ENCODE assay signal across 1 cellular context in the genomic region with DNA sequence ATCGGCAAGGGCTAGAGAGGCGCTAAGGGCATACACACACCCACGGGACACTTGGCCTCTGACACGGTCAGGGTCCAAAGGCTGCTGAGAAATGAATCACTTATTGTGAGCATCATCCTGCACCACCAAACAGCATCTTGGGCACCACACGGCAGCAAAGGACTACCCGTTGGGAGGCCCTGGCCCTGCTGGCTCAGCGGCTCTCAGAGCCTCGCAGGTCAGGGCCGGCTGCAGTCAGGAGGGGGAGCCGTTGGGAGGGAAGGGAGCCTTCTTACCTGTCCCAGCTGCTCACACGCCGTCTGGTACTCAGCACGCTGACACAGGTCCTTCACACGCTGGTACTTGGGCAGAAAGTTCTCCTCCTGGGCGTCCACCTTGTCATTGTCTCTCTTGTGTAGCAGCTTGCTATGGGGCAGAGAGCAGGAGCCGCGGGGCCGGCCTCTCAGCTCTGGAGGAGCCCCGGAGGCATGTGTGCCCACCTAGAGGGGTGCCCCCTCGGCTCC.
A peak's percentile ranks its signal among the peaks of the same experiment; 100 is the strongest.
TF ChIP-seq lines count a peak whose summit lies in the region.

No MANE protein-coding gene starts in this region.

TF ChIP-seq in HepG2, 621 proteins besides CTCF, POLR2A, EP300 and RAD21 (continued from another document and continues in another):
- TF ChIP-seq PHF21A (CRISPR knock-in tag; IDR thresholded peaks at IDR 0.05) (no peak), SUZ12 (IDR thresholded peaks at IDR 0.05; ENCODE audit: low read depth, low read length) (no peak), ZNF652 (CRISPR knock-in tag; IDR thresholded peaks at IDR 0.05; ENCODE audit: borderline replicate concordance, low read depth) (no peak), ZNF274 (CRISPR knock-in tag; IDR thresholded peaks at IDR 0.05) (0 out of 2 replicates have a peak, but pooled peaks have one; percentile 15), ZNF557 (CRISPR knock-in tag; IDR thresholded peaks at IDR 0.05) (no peak), HCFC1 (IDR thresholded peaks at IDR 0.05; ENCODE audit: low read depth, low read length) (no peak), ZNF510 (CRISPR knock-in tag; IDR thresholded peaks at IDR 0.05; ENCODE audit: low read depth) (no peak), ZNF24 (IDR thresholded peaks at IDR 0.05) (no peak), ZBTB21 (CRISPR knock-in tag; IDR thresholded peaks at IDR 0.05) (no peak), FOSL2 (CRISPR knock-in tag; IDR thresholded peaks at IDR 0.05) (peak; percentile 44; the same call in 1 of the 2 replicates), MYC (CRISPR knock-in tag; IDR thresholded peaks at IDR 0.05; ENCODE audit: borderline replicate concordance) (no peak), ZNF883 (CRISPR knock-in tag; IDR thresholded peaks at IDR 0.05; ENCODE audit: not compliant biosample characterization) (no peak), MED13 (CRISPR knock-in tag; IDR thresholded peaks at IDR 0.05) (no peak), ATF7 (IDR thresholded peaks at IDR 0.05) (no peak), ATF7 (CRISPR knock-in tag; IDR thresholded peaks at IDR 0.05) (no peak), AHR (CRISPR knock-in tag; IDR thresholded peaks at IDR 0.05) (no peak), DDIT3 (CRISPR knock-in tag; IDR thresholded peaks at IDR 0.05) (no peak), MAFF (IDR thresholded peaks at IDR 0.05; ENCODE audit: low read depth, low read length) (no peak), TSC22D2 (CRISPR knock-in tag; IDR thresholded peaks at IDR 0.05; ENCODE audit: borderline replicate concordance) (no peak), ZNF781 (CRISPR knock-in tag; IDR thresholded peaks at IDR 0.05; ENCODE audit: borderline replicate concordance, not compliant biosample characterization) (no peak), MTA1 (CRISPR knock-in tag; IDR thresholded peaks at IDR 0.05; ENCODE audit: borderline replicate concordance) (peak; percentile 62; the same call in 1 of the 2 replicates), BCL3 (CRISPR knock-in tag; IDR thresholded peaks at IDR 0.05) (no peak), SETDB1 (CRISPR knock-in tag; IDR thresholded peaks at IDR 0.05; ENCODE audit: borderline replicate concordance) (no peak), ZBTB2 (CRISPR knock-in tag; IDR thresholded peaks at IDR 0.05; ENCODE audit: low read depth) (no peak), ZBTB38 (CRISPR knock-in tag; IDR thresholded peaks at IDR 0.05) (peak; percentile 82; the same call in 1 of the 2 replicates), ZFP36L1 (CRISPR knock-in tag; IDR thresholded peaks at IDR 0.05) (no peak), ZNF749 (CRISPR knock-in tag; IDR thresholded peaks at IDR 0.05; ENCODE audit: borderline replicate concordance) (no peak), PRDM4 (CRISPR knock-in tag; IDR thresholded peaks at IDR 0.05; ENCODE audit: borderline replicate concordance) (no peak), ZNF367 (CRISPR knock-in tag; IDR thresholded peaks at IDR 0.05; ENCODE audit: borderline replicate concordance) (no peak), MIER3 (CRISPR knock-in tag; IDR thresholded peaks at IDR 0.05; ENCODE audit: borderline replicate concordance) (no peak), JUN (CRISPR knock-in tag; IDR thresholded peaks at IDR 0.05) (no peak), ZNF850 (CRISPR knock-in tag; conservative IDR thresholded peaks at IDR 0.05) (no peak), ZFAT (CRISPR knock-in tag; conservative IDR thresholded peaks at IDR 0.05) (no peak), IRF9 (CRISPR knock-in tag; IDR thresholded peaks at IDR 0.05; ENCODE audit: borderline replicate concordance) (no peak), PCBP1 (IDR thresholded peaks at IDR 0.05; ENCODE audit: borderline replicate concordance, low read depth, low read length) (no peak), ZNF329 (CRISPR knock-in tag; IDR thresholded peaks at IDR 0.05; ENCODE audit: low read depth) (no peak), ZNF577 (CRISPR knock-in tag; IDR thresholded peaks at IDR 0.05; ENCODE audit: borderline replicate concordance, low read depth) (no peak), KMT2A (CRISPR knock-in tag; IDR thresholded peaks at IDR 0.05) (no peak), RARA (CRISPR knock-in tag; IDR thresholded peaks at IDR 0.05) (no peak), ADNP (CRISPR knock-in tag; IDR thresholded peaks at IDR 0.05) (no peak), MBNL3 (CRISPR knock-in tag; conservative IDR thresholded peaks at IDR 0.05) (no peak), CSRNP1 (CRISPR knock-in tag; IDR thresholded peaks at IDR 0.05) (no peak), ZKSCAN8 (CRISPR knock-in tag; IDR thresholded peaks at IDR 0.05; ENCODE audit: borderline replicate concordance) (no peak), ATF4 (CRISPR knock-in tag; IDR thresholded peaks at IDR 0.05) (no peak), HDAC1 (CRISPR knock-in tag; IDR thresholded peaks at IDR 0.05) (no peak)
- TF ChIP-seq, protein P1, sequence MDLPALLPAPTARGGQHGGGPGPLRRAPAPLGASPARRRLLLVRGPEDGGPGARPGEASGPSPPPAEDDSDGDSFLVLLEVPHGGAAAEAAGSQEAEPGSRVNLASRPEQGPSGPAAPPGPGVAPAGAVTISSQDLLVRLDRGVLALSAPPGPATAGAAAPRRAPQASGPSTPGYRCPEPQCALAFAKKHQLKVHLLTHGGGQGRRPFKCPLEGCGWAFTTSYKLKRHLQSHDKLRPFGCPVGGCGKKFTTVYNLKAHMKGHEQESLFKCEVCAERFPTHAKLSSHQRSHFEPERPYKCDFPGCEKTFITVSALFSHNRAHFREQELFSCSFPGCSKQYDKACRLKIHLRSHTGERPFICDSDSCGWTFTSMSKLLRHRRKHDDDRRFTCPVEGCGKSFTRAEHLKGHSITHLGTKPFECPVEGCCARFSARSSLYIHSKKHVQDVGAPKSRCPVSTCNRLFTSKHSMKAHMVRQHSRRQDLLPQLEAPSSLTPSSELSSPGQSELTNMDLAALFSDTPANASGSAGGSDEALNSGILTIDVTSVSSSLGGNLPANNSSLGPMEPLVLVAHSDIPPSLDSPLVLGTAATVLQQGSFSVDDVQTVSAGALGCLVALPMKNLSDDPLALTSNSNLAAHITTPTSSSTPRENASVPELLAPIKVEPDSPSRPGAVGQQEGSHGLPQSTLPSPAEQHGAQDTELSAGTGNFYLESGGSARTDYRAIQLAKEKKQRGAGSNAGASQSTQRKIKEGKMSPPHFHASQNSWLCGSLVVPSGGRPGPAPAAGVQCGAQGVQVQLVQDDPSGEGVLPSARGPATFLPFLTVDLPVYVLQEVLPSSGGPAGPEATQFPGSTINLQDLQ (CRISPR knock-in tag; IDR thresholded peaks at IDR 0.05): no peak
- TF ChIP-seq, protein P2, sequence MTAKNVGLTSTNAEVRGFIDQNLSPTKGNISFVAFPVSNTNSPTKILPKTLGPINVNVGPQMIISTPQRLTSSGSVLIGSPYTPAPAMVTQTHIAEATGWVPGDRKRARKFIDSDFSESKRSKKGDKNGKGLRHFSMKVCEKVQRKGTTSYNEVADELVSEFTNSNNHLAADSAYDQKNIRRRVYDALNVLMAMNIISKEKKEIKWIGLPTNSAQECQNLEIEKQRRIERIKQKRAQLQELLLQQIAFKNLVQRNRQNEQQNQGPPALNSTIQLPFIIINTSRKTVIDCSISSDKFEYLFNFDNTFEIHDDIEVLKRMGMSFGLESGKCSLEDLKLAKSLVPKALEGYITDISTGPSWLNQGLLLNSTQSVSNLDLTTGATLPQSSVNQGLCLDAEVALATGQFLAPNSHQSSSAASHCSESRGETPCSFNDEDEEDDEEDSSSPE (CRISPR knock-in tag; IDR thresholded peaks at IDR 0.05): no peak
- TF ChIP-seq, protein P3, sequence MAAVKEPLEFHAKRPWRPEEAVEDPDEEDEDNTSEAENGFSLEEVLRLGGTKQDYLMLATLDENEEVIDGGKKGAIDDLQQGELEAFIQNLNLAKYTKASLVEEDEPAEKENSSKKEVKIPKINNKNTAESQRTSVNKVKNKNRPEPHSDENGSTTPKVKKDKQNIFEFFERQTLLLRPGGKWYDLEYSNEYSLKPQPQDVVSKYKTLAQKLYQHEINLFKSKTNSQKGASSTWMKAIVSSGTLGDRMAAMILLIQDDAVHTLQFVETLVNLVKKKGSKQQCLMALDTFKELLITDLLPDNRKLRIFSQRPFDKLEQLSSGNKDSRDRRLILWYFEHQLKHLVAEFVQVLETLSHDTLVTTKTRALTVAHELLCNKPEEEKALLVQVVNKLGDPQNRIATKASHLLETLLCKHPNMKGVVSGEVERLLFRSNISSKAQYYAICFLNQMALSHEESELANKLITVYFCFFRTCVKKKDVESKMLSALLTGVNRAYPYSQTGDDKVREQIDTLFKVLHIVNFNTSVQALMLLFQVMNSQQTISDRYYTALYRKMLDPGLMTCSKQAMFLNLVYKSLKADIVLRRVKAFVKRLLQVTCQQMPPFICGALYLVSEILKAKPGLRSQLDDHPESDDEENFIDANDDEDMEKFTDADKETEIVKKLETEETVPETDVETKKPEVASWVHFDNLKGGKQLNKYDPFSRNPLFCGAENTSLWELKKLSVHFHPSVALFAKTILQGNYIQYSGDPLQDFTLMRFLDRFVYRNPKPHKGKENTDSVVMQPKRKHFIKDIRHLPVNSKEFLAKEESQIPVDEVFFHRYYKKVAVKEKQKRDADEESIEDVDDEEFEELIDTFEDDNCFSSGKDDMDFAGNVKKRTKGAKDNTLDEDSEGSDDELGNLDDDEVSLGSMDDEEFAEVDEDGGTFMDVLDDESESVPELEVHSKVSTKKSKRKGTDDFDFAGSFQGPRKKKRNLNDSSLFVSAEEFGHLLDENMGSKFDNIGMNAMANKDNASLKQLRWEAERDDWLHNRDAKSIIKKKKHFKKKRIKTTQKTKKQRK (IDR thresholded peaks at IDR 0.05; ENCODE audit: low read length): no peak
- TF ChIP-seq, protein P4, sequence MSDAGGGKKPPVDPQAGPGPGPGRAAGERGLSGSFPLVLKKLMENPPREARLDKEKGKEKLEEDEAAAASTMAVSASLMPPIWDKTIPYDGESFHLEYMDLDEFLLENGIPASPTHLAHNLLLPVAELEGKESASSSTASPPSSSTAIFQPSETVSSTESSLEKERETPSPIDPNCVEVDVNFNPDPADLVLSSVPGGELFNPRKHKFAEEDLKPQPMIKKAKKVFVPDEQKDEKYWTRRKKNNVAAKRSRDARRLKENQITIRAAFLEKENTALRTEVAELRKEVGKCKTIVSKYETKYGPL (CRISPR knock-in tag; IDR thresholded peaks at IDR 0.05): no peak
